Comparison of ENCODE assay signal across 8 cellular contexts in the genomic region with DNA sequence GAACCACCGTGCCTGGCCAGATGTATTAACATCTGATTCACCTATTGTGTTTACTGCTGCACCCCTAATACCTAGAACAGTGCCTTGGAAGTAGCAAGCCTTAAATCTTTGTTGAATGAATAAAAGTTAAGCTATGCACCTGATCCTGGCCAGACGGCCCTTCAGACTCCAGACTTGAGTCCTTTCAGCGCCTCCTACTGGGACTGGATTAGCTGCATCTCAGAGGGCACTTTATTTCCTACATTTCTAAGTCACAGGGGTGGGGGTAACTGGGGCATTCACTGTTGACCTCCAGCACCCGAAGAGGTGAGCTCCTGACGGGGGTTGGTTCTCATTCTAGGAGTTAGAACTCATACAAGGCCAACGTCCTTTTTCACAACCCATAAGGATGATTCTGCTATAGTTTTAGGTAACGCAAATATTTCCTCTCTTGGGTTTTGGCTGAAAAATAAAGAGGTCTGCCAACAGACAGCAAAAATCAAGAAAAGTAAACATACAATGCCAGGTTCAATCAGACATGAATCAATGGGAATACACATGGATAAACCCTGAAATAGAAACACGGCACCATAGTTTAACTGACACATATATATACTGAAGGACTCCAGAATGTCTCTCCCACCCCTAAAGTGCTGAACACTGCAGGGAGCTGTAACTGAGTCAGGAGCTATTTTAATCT.
DNase-seq lines count a peak whose midpoint lies in the region; ATAC-seq and TF ChIP-seq lines count a peak whose summit lies in the region.

No MANE protein-coding gene starts in this region.

- no peak overlapping the region for H2AFZ ChIP-seq in OCI-LY1 (ENCODE audit: low read length)

- no peak for ATAC-seq in HG02571 (IDR thresholded peaks at IDR 0.05; ENCODE audit: unreplicated experiment)

- no peaks in the 10 kb centered on the region for H3K9me2 ChIP-seq in OCI-LY1 (ENCODE audit: low read depth, low read length)

- no peaks in the 10 kb centered on the region for H4K20me1 ChIP-seq in OCI-LY1 (ENCODE audit: insufficient read depth, low read length)

- H3K9ac ChIP-seq in OCI-LY1 (ENCODE audit: low read length), result no peak overlapping the region
- no peak overlapping the region for H3K9ac ChIP-seq in rectal smooth muscle tissue (ENCODE audit: low read length)

- H3K4me2 ChIP-seq in OCI-LY1 (ENCODE audit: low read length), result no peak overlapping the region

- no peaks in the 10 kb centered on the region for H3F3A ChIP-seq in OCI-LY1 (ENCODE audit: insufficient read depth, low read length)

- H3K27me3 ChIP-seq in OCI-LY1 (ENCODE audit: insufficient read depth, low read length) (no peaks in the 10 kb centered on the region), rectal smooth muscle tissue (ENCODE audit: control insufficient read depth, insufficient read depth, low read length) (no peaks in the 10 kb centered on the region)

- no peaks in the 10 kb centered on the region for H3K9me3 ChIP-seq in OCI-LY1 (ENCODE audit: low read length)

- TF ChIP-seq CTCF in GM12873 (IDR thresholded peaks at IDR 0.05; ENCODE audit: insufficient read depth, low read depth, low read length, missing control alignments) (peak; percentile 26), OCI-LY1 (IDR thresholded peaks at IDR 0.05; ENCODE audit: low read length) (peak; percentile 26; the same call in 1 of the 2 replicates), fibroblast of mammary gland (conservative IDR thresholded peaks at IDR 0.05; ENCODE audit: control insufficient read depth, insufficient read depth, low read depth, low read length) (peak; percentile 50)

- no peak overlapping the region for H3K4me3 ChIP-seq in OCI-LY1 (ENCODE audit: low read depth, low read length, poor library complexity, severe bottlenecking)
- H3K4me3 ChIP-seq in fibroblast of mammary gland (ENCODE audit: control insufficient read depth, low read depth, low read length), result no peak overlapping the region
- H3K4me3 ChIP-seq in rectal smooth muscle tissue (ENCODE audit: low read length), result no peak overlapping the region

- H3K79me2 ChIP-seq in OCI-LY1 (ENCODE audit: insufficient read depth, low read length), result no peaks in the 10 kb centered on the region

- peak; percentile 70 for DNase-seq in fibroblast of mammary gland (ENCODE audit: low read depth)
- DNase-seq in Ammon's horn (ENCODE audit: low spot score), result no peak
- DNase-seq in activated naive CD4-positive, alpha-beta T cell treated with Interleukin-2 at 50 U/mL for 16 hours, result no peak
- DNase-seq in germinal center (ENCODE audit: low spot score), result no peak

- H3K27ac ChIP-seq in OCI-LY1 (ENCODE audit: low read depth, low read length, poor library complexity, severe bottlenecking) (no peak overlapping the region), rectal smooth muscle tissue (ENCODE audit: low read depth, low read length) (peak overlapping the region; percentile 67)

- H3K36me3 ChIP-seq in OCI-LY1 (ENCODE audit: insufficient read depth, low read length) (peaks cover 36% of the 10 kb centered on the region), rectal smooth muscle tissue (ENCODE audit: control insufficient read depth, insufficient read depth, low read length) (peaks cover 15% of the 10 kb centered on the region)

- H3K4me1 ChIP-seq in OCI-LY1 (ENCODE audit: insufficient read depth, low read length, severe bottlenecking), result peaks cover 7% of the 10 kb centered on the region
- H3K4me1 ChIP-seq in rectal smooth muscle tissue (ENCODE audit: control insufficient read depth, insufficient read depth, low read length), result peaks cover 28% of the 10 kb centered on the region
